Comparison of ENCODE assay signal across 20 cellular contexts in genomic region chr3:174858353-174858752, GRCh38. TPM values are rescaled to one million over a fixed set of nuclear protein-coding genes. Genes with fewer than 3 reads are reported as not detected.
A peak's percentile ranks its signal among the peaks of the same experiment; 100 is the strongest.
DNase-seq lines count a peak whose midpoint lies in the region; ATAC-seq, FAIRE-seq and TF ChIP-seq lines count a peak whose summit lies in the region.
"Had no signal": no experiment of that assay in that cellular context is flagged by ENCODE, and none has a peak within 500 bp of the region (broad histone marks: within the 10 kb centered on the region; RNA-seq: fewer than 3 reads in every experiment).

No MANE protein-coding gene starts in this region.

- H4K5ac ChIP-seq in IMR-90 (ENCODE audit: low read depth, low read length) = no peak overlapping the region

- BruUV-seq in IMR-90 (replicated peaks; lab: Mats Ljungman, UMichigan) (no TSS peak), endothelial cell of umbilical vein (replicated peaks; lab: Mats Ljungman, UMichigan) (no TSS peak), OCI-LY7 (replicated peaks; lab: Mats Ljungman, UMichigan) (no TSS peak)

- H3K27me3 ChIP-seq in IMR-90 (ENCODE audit: control insufficient read depth, insufficient read depth, low read length) = no peaks in the 10 kb centered on the region
- H3K27me3 ChIP-seq in endothelial cell of umbilical vein (ENCODE audit: control insufficient read depth in 2 of 2, insufficient read depth in 2 of 2, low read length in 2 of 2) = no peaks in the 10 kb centered on the region
- no peaks in the 10 kb centered on the region for H3K27me3 ChIP-seq in right lobe of liver
- H3K27me3 ChIP-seq: ascending aorta, esophagus squamous epithelium had no signal

- H4K8ac ChIP-seq in IMR-90 (ENCODE audit: low read depth in 2 of 2, low read length in 2 of 2) = peak overlapping the region in 1 of 2 experiments; percentile 67; a peak in 1 of 4 replicates

- DNase-seq in A549 (ENCODE audit: low read depth in 1 of 2, low spot score in 1 of 2) (peak in 1 of 2 experiments; percentile 17), IMR-90 (no peak), endothelial cell of umbilical vein (ENCODE audit: low read depth, low spot score) (no peak), right lobe of liver (no peak), OCI-LY7 (ENCODE audit: low spot score) (no peak), NCI-H446 (lab: John Stamatoyannopoulos, UW) (no peak)
- DNase-seq: activated naive CD4-positive, alpha-beta T cell treated with anti-CD3 and anti-CD28 coated beads, Interleukin-2, amount 50 U/mL, for 16 hours; CD4-positive, CD25-positive, alpha-beta regulatory T cell; DMS79; effector CD4-positive, alpha-beta T cell; esophagus squamous epithelium; KG1; naive thymus-derived CD8-positive, alpha-beta T cell; NCI-H1694; SHP77 treated with DMSO at 0.1 percent for 48 hours; T-cell had no signal

- H2AFZ ChIP-seq in IMR-90 (replicated peaks; ENCODE audit: low read length, poor library complexity) (no peak overlapping the region), endothelial cell of umbilical vein (ENCODE audit: low read depth, low read length) (no peak overlapping the region), OCI-LY7 (ENCODE audit: low read length) (no peak overlapping the region)

- H3K56ac ChIP-seq in IMR-90 (ENCODE audit: extremely low read depth, insufficient read depth, low read length) = no peak overlapping the region; the same call in 1 of the 2 replicates

- no peaks in the 10 kb centered on the region for H3K9me1 ChIP-seq in IMR-90 (ENCODE audit: insufficient read depth, low read length)
- H3K9me1 ChIP-seq in endothelial cell of umbilical vein (replicated peaks; ENCODE audit: control insufficient read depth, extremely low read depth, insufficient read depth, low read length) = no peaks in the 10 kb centered on the region

- H4K20me1 ChIP-seq in IMR-90 (ENCODE audit: insufficient read depth, low read length) = no peaks in the 10 kb centered on the region
- no peaks in the 10 kb centered on the region for H4K20me1 ChIP-seq in endothelial cell of umbilical vein (replicated peaks; ENCODE audit: control insufficient read depth, extremely low read depth, insufficient read depth, low read length)
- H4K20me1 ChIP-seq in OCI-LY7 (ENCODE audit: insufficient read depth, low read length) = no peaks in the 10 kb centered on the region

- no peak overlapping the region for H2AK9ac ChIP-seq in IMR-90 (replicated peaks; ENCODE audit: low read depth, low read length, poor library complexity)

- FAIRE-seq in A549 (lab: Jason Lieb, UNC) (peak; percentile 18), endothelial cell of umbilical vein (lab: Jason Lieb, UNC) (peak; percentile 8)

- TF ChIP-seq POLR2A in A549 (IDR thresholded peaks at IDR 0.05; ENCODE audit: low read length) (no peak), IMR-90 (IDR thresholded peaks at IDR 0.05; ENCODE audit: low read depth, low read length) (no peak), endothelial cell of umbilical vein (IDR thresholded peaks at IDR 0.05; ENCODE audit: low read depth, low read length) (no peak), right lobe of liver (IDR thresholded peaks at IDR 0.05) (no peak)

- H3K4me1 ChIP-seq in A549 = peaks cover 13% of the 10 kb centered on the region; the same call in 2 of the 3 replicates
- H3K4me1 ChIP-seq in IMR-90 (ENCODE audit: control insufficient read depth, insufficient read depth, low read length) = peaks cover 2% of the 10 kb centered on the region; the same call in 1 of the 2 replicates
- H3K4me1 ChIP-seq in endothelial cell of umbilical vein (ENCODE audit: control insufficient read depth, extremely low read depth, insufficient read depth, low read length) = no peaks in the 10 kb centered on the region
- H3K4me1 ChIP-seq in right lobe of liver = peaks cover 0 to 23% (median 10%) of the 10 kb centered on the region in 4 donors
- no peaks in the 10 kb centered on the region for H3K4me1 ChIP-seq in OCI-LY7 (ENCODE audit: insufficient read depth, low read length, poor library complexity, severe bottlenecking)

- no peak overlapping the region; the same call in 2 of the 3 replicates for H2BK15ac ChIP-seq in IMR-90 (ENCODE audit: low read depth, low read length)

- TF ChIP-seq RAD21 in A549 (conservative IDR thresholded peaks at IDR 0.05 in 1 of 2, IDR thresholded peaks at IDR 0.05 in 1 of 2) = no peak
- TF ChIP-seq RAD21 in IMR-90 (IDR thresholded peaks at IDR 0.05; ENCODE audit: low read length) = no peak

- H3K9ac ChIP-seq in IMR-90 (ENCODE audit: low read depth, low read length) (no peak overlapping the region), endothelial cell of umbilical vein (replicated peaks; ENCODE audit: extremely low read depth, insufficient read depth, low read length) (no peak overlapping the region)

- dilution Hi-C loops in IMR-90 (cut with HindIII; ENCODE audit: low sequenced_read_pairs, unreplicated experiment) = no loop called here
- dilution Hi-C loops in endothelial cell of umbilical vein (cut with MboI; ENCODE audit: extremely low pct_ligation_motif_present, low sequenced_read_pairs) = no loop called here

- H3K79me1 ChIP-seq in IMR-90 (ENCODE audit: low read depth in 1 of 2, low read length in 2 of 2) = no peaks in the 10 kb centered on the region

- peak overlapping the region; percentile 51 for H3K4me2 ChIP-seq in A549
- no peak overlapping the region; the same call in 1 of the 2 replicates for H3K4me2 ChIP-seq in IMR-90 (ENCODE audit: low read depth, low read length)
- H3K4me2 ChIP-seq in endothelial cell of umbilical vein (ENCODE audit: insufficient read depth, low read length) = no peak overlapping the region
- H3K4me2 ChIP-seq in OCI-LY7 (ENCODE audit: low read length) = no peak overlapping the region

- H3K79me2 ChIP-seq in endothelial cell of umbilical vein (ENCODE audit: control insufficient read depth, insufficient read depth, low read length) = no peaks in the 10 kb centered on the region
- no peaks in the 10 kb centered on the region for H3K79me2 ChIP-seq in OCI-LY7 (ENCODE audit: insufficient read depth, low read depth, low read length)

- ATAC-seq in A549 (no peak), IMR-90 (ENCODE audit: low read depth) (no peak), right lobe of liver (peak in 3 of 4 donors; percentile 47 to 62 (median 57)), HG02571 (IDR thresholded peaks at IDR 0.05; ENCODE audit: unreplicated experiment) (no peak), HG03159 (IDR thresholded peaks at IDR 0.05; ENCODE audit: unreplicated experiment) (no peak)
- ATAC-seq: naive thymus-derived CD8-positive, alpha-beta T cell; T-cell had no signal

- H3K9me2 ChIP-seq in OCI-LY7 (ENCODE audit: insufficient read depth, low read length) = no peaks in the 10 kb centered on the region

- H4K91ac ChIP-seq in IMR-90 (ENCODE audit: insufficient read depth, low read depth, low read length) = no peak overlapping the region

- H2AK5ac ChIP-seq in IMR-90 (ENCODE audit: low read depth, low read length) = no peak overlapping the region

- no peak overlapping the region for H3K27ac ChIP-seq in A549
- H3K27ac ChIP-seq in IMR-90 (ENCODE audit: insufficient read depth, low read length) = no peak overlapping the region
- no peak overlapping the region for H3K27ac ChIP-seq in endothelial cell of umbilical vein (ENCODE audit: insufficient read depth, low read depth, low read length)
- peak overlapping the region; percentile 32 to 72 (median 72) for H3K27ac ChIP-seq in right lobe of liver
- no peak overlapping the region for H3K27ac ChIP-seq in OCI-LY7 (ENCODE audit: low read depth, low read length, poor library complexity, severe bottlenecking)
- H3K27ac ChIP-seq: ascending aorta had no signal

- peak overlapping the region; percentile 39; the same call in 1 of the 2 replicates for H2BK120ac ChIP-seq in IMR-90 (ENCODE audit: low read depth, low read length)

- in situ Hi-C loops in IMR-90 (cut with MboI; ENCODE audit: low sequenced_read_pairs) = no loop called here

- TF ChIP-seq CTCF in A549 (IDR thresholded peaks at IDR 0.05) (no peak), IMR-90 (conservative IDR thresholded peaks at IDR 0.05; ENCODE audit: low read depth, low read length) (no peak), endothelial cell of umbilical vein (IDR thresholded peaks at IDR 0.05; ENCODE audit: extremely low read depth in 1 of 2, insufficient read depth in 1 of 2, low read depth in 1 of 2, low read length in 2 of 2) (no peak), right lobe of liver (IDR thresholded peaks at IDR 0.05) (peak in 1 of 4 donors; percentile 20), OCI-LY7 (conservative IDR thresholded peaks at IDR 0.05; ENCODE audit: low read length) (no peak)

- H3K14ac ChIP-seq in IMR-90 (replicated peaks; ENCODE audit: low read depth, low read length) = no peak overlapping the region; the same call in 1 of the 2 replicates

- POLR2A ChIA-PET in A549 (lab: Yijun Ruan, JAX) (no interaction called here), IMR-90 (lab: Charles Lee; ENCODE audit: unreplicated experiment) (no interaction called here), endothelial cell of umbilical vein (lab: Charles Lee) (no interaction called here), OCI-LY7 (lab: Charles Lee) (no interaction called here)

- TF ChIP-seq EP300 in A549 (IDR thresholded peaks at IDR 0.05) = no peak

- 3% methylated on average over 1 of the region's 1 CpG for WGBS in A549 (ENCODE audit: missing lambda C conversion rate)
- no CpG with 5 or more reads among the region's 1 CpG for WGBS in IMR-90 (ENCODE audit: extremely low coverage in 2 of 2, insufficient read length in 1 of 2), 2 experiments
- WGBS in right lobe of liver (ENCODE audit: insufficient coverage, low coverage, low lambda C conversion rate, missing lambda C conversion rate) = 32% methylated on average over 1 of the region's 1 CpG

- H2BK20ac ChIP-seq in IMR-90 (ENCODE audit: low read depth, low read length) = no peak overlapping the region; the same call in 1 of the 2 replicates

- intact Hi-C loops in IMR-90 (cut with micrococcal nuclease) (loop anchor here (10.0 kb wide), 1 partner anchor 286 kb away; no protein-coding TSS in a partner anchor), endothelial cell of umbilical vein (cut with micrococcal nuclease) (no loop called here), right lobe of liver (cut with DNase I) (no loop called here), OCI-LY7 (cut with micrococcal nuclease; ENCODE audit: unreplicated experiment) (no loop called here)

- H3K4me3 ChIP-seq in A549 = no peak overlapping the region
- H3K4me3 ChIP-seq in IMR-90 (ENCODE audit: insufficient read depth, low read depth, low read length) = no peak overlapping the region
- no peak overlapping the region for H3K4me3 ChIP-seq in endothelial cell of umbilical vein (replicated peaks in 1 of 3; ENCODE audit: insufficient read depth in 1 of 3, low read depth in 1 of 3, low read length in 3 of 3)
- H3K4me3 ChIP-seq in right lobe of liver = no peak overlapping the region
- H3K4me3 ChIP-seq in OCI-LY7 (ENCODE audit: low read depth, low read length, poor library complexity, severe bottlenecking) = no peak overlapping the region
- H3K4me3 ChIP-seq: ascending aorta, esophagus squamous epithelium had no signal

- H3K18ac ChIP-seq in IMR-90 (ENCODE audit: low read depth, low read length) = peak overlapping the region; percentile 33; the same call in 1 of the 2 replicates

- no peaks in the 10 kb centered on the region for H3K9me3 ChIP-seq in A549
- H3K9me3 ChIP-seq in IMR-90 (ENCODE audit: control insufficient read depth, insufficient read depth, low read length) = no peaks in the 10 kb centered on the region
- H3K9me3 ChIP-seq in endothelial cell of umbilical vein (replicated peaks; ENCODE audit: control insufficient read depth, insufficient read depth, low read length) = no peaks in the 10 kb centered on the region
- no peaks in the 10 kb centered on the region for H3K9me3 ChIP-seq in right lobe of liver
- H3K9me3 ChIP-seq in OCI-LY7 (ENCODE audit: low read length) = no peaks in the 10 kb centered on the region
- H3K9me3 ChIP-seq: ascending aorta, esophagus squamous epithelium had no signal

- no peak overlapping the region for H2BK5ac ChIP-seq in IMR-90 (ENCODE audit: low read depth, low read length, poor library complexity, severe bottlenecking)

- no peak overlapping the region for H3K23ac ChIP-seq in IMR-90 (ENCODE audit: low read depth, low read length)

- CTCF ChIA-PET in A549 (lab: Yijun Ruan, JAX) = no interaction called here
- CTCF ChIA-PET in IMR-90 (lab: Yijun Ruan, JAX) = no interaction called here
- CTCF ChIA-PET in endothelial cell of umbilical vein (lab: Charles Lee) = interaction anchor here (0.9 to 1.6 kb wide), 4 partner anchors 14 to 1572 kb away, joined by 3 read pairs; no protein-coding TSS in a partner anchor
- CTCF ChIA-PET in OCI-LY7 (lab: Charles Lee; ENCODE audit: unreplicated experiment) = no interaction called here

- H3K36me3 ChIP-seq in IMR-90 (ENCODE audit: control insufficient read depth, insufficient read depth, low read length) (no peaks in the 10 kb centered on the region), endothelial cell of umbilical vein (ENCODE audit: control insufficient read depth in 2 of 2, extremely low read depth in 1 of 2, insufficient read depth in 2 of 2, low read length in 2 of 2) (no peaks in the 10 kb centered on the region), right lobe of liver (no peaks in the 10 kb centered on the region), OCI-LY7 (ENCODE audit: insufficient read depth, low read length) (no peaks in the 10 kb centered on the region)
- H3K36me3 ChIP-seq: ascending aorta, esophagus squamous epithelium had no signal

- H3K4ac ChIP-seq in IMR-90 (ENCODE audit: low read depth, low read length) = no peak overlapping the region; the same call in 1 of the 2 replicates

RNA-seq across cellular contexts. Expression of gene NAALADL2, which starts 0.8 kb away (rescaled TPM):
- polyA plus RNA-seq in A549 (2011; rRNA removed) (0.09 and 0.13 TPM in 2 replicates), A549 (2017; fragmentation: RNase III; extraction: RNeasy Plus Mini Kit Qiagen cat#74134 plus additional on column Dnase treatment) (0.08 to 0.35 TPM (median 0.28 TPM) in 3 replicates), IMR-90 (2012; rRNA removed) (2.4 and 3.8 TPM in 2 replicates), endothelial cell of umbilical vein (0.86 and 1.1 TPM in 2 replicates)
- polyA plus RNA-seq in A549 (2012; cell fraction: cytosol; rRNA removed) = 0.09 TPM in 1 of 2 replicates, not detected in the other
- not detected in 2 replicates for polyA plus RNA-seq in A549 (2012; cell fraction: nucleus; rRNA removed)
- 0.73 TPM in 1 of 2 replicates, not detected in the other for polyA minus RNA-seq in A549 (2011; rRNA and poly(A)+ RNA removed)
- total RNA-seq in IMR-90 (2012; rRNA removed) (19.2 and 20.6 TPM in 2 replicates), endothelial cell of umbilical vein (4.0 TPM in 2 replicates), right lobe of liver (1 to 10 TPM in 5 of 6 experiments, under 1 TPM in 1; 0.86 to 4.9 (median 3.2) TPM), OCI-LY7 (2022) (0.70 TPM in 1 of 2 replicates, not detected in the other)
- 0.64 and 0.94 TPM in 2 replicates for polyA plus RNA-seq in IMR-90 (2012; cell fraction: cytosol; rRNA removed)
- 0.32 and 3.7 TPM in 2 replicates for polyA plus RNA-seq in IMR-90 (2012; cell fraction: nucleus; rRNA removed; ENCODE audit: low replicate concordance)
- 0.85 and 0.95 TPM in 2 replicates for polyA plus RNA-seq in endothelial cell of umbilical vein (2011; cell fraction: cytosol; rRNA removed)
- polyA plus RNA-seq in endothelial cell of umbilical vein (2011; cell fraction: nucleus; rRNA removed) = 4.3 and 8.9 TPM in 2 replicates
- polyA plus RNA-seq in endothelial cell of umbilical vein (2012) = 0.71 and 3.5 TPM in 2 replicates
- 3.4 and 6.9 TPM in 2 replicates for polyA minus RNA-seq in endothelial cell of umbilical vein
- polyA minus RNA-seq in endothelial cell of umbilical vein (2011; cell fraction: cytosol; rRNA and poly(A)+ RNA removed) = not detected
- polyA minus RNA-seq in endothelial cell of umbilical vein (2011; cell fraction: nucleus; rRNA and poly(A)+ RNA removed) = 31.7 and 33.1 TPM in 2 replicates
- 0.25 and 0.26 TPM in 2 replicates for total RNA-seq in OCI-LY7 (2014; rRNA removed; shearing (Covaris generic))
- total RNA-seq: activated CD8-positive, alpha-beta memory T cell treated with anti-CD3 and anti-CD28 coated beads for 36 hours; CD4-positive, CD25-positive, alpha-beta regulatory T cell had no signal
- polyA plus RNA-seq: CD4-positive, CD25-positive, alpha-beta regulatory T cell had no signal

Comparison
In these comparisons a context has a peak if more than half of its experiments do, and no peak if none do; other contexts are left out.
1. ATAC-seq: peak in right lobe of liver (3 of 4); none in A549 (0 of 2), IMR-90 (single experiment), HG02571 (single experiment) and HG03159 (single experiment).
2. H3K27ac ChIP-seq: peak in right lobe of liver (3 of 3); none in A549 (0 of 2), IMR-90 (single experiment), endothelial cell of umbilical vein (single experiment) and OCI-LY7 (single experiment).